Comparison of ENCODE assay signal across 18 cellular contexts in genomic region chr3:50890688-50891344, GRCh38.
DNase-seq lines count a peak whose midpoint lies in the region; ATAC-seq lines count a peak whose summit lies in the region.
"Had no signal": no experiment of that assay in that cellular context is flagged by ENCODE, and none has a peak within 500 bp of the region (broad histone marks: within the 10 kb centered on the region; RNA-seq: fewer than 3 reads in every experiment).

No MANE protein-coding gene starts in this region.

- ATAC-seq in activated CD4-positive, CD25-positive, alpha-beta regulatory T cell treated with anti-CD3 and anti-CD28 coated beads, Interleukin-2, amount 50 U/mL, for 24 hours, result no peak
- ATAC-seq in left colon, result no peak
- no peak for ATAC-seq in GM21447 (IDR thresholded peaks at IDR 0.05; ENCODE audit: unreplicated experiment)
- ATAC-seq: GM12878 had no signal

- intact Hi-C loops in left colon (cut with DNase I, micrococcal nuclease), result no loop called here

- DNase-seq in DMS153 (lab: John Stamatoyannopoulos, UW) (peak; percentile 64), DMS153 treated with DMSO at 0.1 percent for 48 hours (lab: John Stamatoyannopoulos, UW; ENCODE audit: unreplicated experiment) (no peak), NCI-H2029 treated with DMSO at 0.1 percent for 48 hours (lab: John Stamatoyannopoulos, UW) (peak; percentile 7), cerebellar cortex (ENCODE audit: low spot score) (peak; percentile 55), iPS-NIHi7 (ENCODE audit: extremely low spot score) (peak; percentile 30), left colon (no peak)
- DNase-seq: Caco-2; CD4-positive, CD25-positive, alpha-beta regulatory T cell; DMS79 treated with DMSO at 0.1 percent for 48 hours; Kasumi-1; MM.1S; NCI-H2081; NCI-H446; NCI-H69; SJCRH30 had no signal

Comparison
In these comparisons a context has a peak if more than half of its experiments do, and no peak if none do; other contexts are left out.
1. DNase-seq: peak in DMS153 (single experiment), NCI-H2029 treated with DMSO at 0.1 percent for 48 hours (single experiment), cerebellar cortex (single experiment) and iPS-NIHi7 (single experiment); none in DMS153 treated with DMSO at 0.1 percent for 48 hours (single experiment) and left colon (0 of 2).